ENCODE assay signal across 21 cellular contexts in genomic region chr1:89688607-89689006, GRCh38. TPM values are rescaled to one million over a fixed set of nuclear protein-coding genes. Genes with fewer than 3 reads are reported as not detected.
DNase-seq lines count a peak whose midpoint lies in the region; ATAC-seq, FAIRE-seq and TF ChIP-seq lines count a peak whose summit lies in the region.
"Had no signal": no experiment of that assay in that cellular context is flagged by ENCODE, and none has a peak within 500 bp of the region (broad histone marks: within the 10 kb centered on the region; RNA-seq: fewer than 3 reads in every experiment).

No MANE protein-coding gene starts in this region.

- H3K36me3 ChIP-seq in K562 (ENCODE audit: control insufficient read depth, insufficient read depth, low read length) = peaks cover 9% of the 10 kb centered on the region; the same call in 2 of the 3 replicates
- H3K36me3 ChIP-seq: brain microvascular endothelial cell had no signal

- in situ Hi-C loops in K562 (cut with MboI) = no loop called here

- no peaks in the 10 kb centered on the region for H3K79me2 ChIP-seq in K562 (ENCODE audit: control insufficient read depth, insufficient read depth, low read length)
- H3K79me2 ChIP-seq: hepatocyte had no signal

- no peaks in the 10 kb centered on the region for H3K9me3 Mint-ChIP-seq in T-helper 1 cell treated with Interleukin-12 subunit alpha and Interleukin-12 subunit beta and Interleukin-4 antibody, amounts not matched to agents 30 μg/mL and 1 μg/mL, for 36 hours
- H3K9me3 Mint-ChIP-seq in natural killer cell treated with Interleukin-12 subunit alpha and Interleukin-12 subunit beta and Interleukin-15 and Interleukin-18, amount 100 ng/mL, for 72 hours = peaks cover 5% of the 10 kb centered on the region

- H3K9me3 ChIP-seq in K562 (replicated peaks; ENCODE audit: control insufficient read depth, insufficient read depth, low read depth, low read length) = no peaks in the 10 kb centered on the region

- no peak for TF ChIP-seq POLR2A in K562 (conservative IDR thresholded peaks at IDR 0.05)

- H3K9ac ChIP-seq in K562 (ENCODE audit: insufficient read depth in 1 of 2, low read depth in 2 of 2, low read length in 2 of 2) = no peak overlapping the region

- FAIRE-seq in K562 (lab: Jason Lieb, UNC) = no peak
- FAIRE-seq: A204.1, RCC 7860 had no signal

- TF ChIP-seq RAD21 in K562 (CRISPR knock-in tag; conservative IDR thresholded peaks at IDR 0.05 in 1 of 2, IDR thresholded peaks at IDR 0.05 in 1 of 2) = no peak

- H3K4me2 ChIP-seq in K562 (ENCODE audit: insufficient read depth, low read length) = no peak overlapping the region
- H3K4me2 ChIP-seq: hepatocyte had no signal

- H3K27ac ChIP-seq in K562 (ENCODE audit: extremely low read depth, low read depth, low read length) = no peak overlapping the region
- H3K27ac ChIP-seq: brain microvascular endothelial cell, hepatocyte had no signal

- no peak overlapping the region for H3K4me3 ChIP-seq in K562
- H3K4me3 ChIP-seq: hepatocyte had no signal

- H4K20me1 ChIP-seq in K562 (replicated peaks; ENCODE audit: control insufficient read depth, insufficient read depth, low read length) = no peaks in the 10 kb centered on the region

- peak overlapping the region; percentile 10 for H3K27ac Mint-ChIP-seq in T-helper 1 cell treated with Interleukin-12 subunit alpha and Interleukin-12 subunit beta and Interleukin-4 antibody, amounts not matched to agents 30 μg/mL and 1 μg/mL, for 36 hours
- peak overlapping the region; percentile 26 to 44 for H3K27ac Mint-ChIP-seq in natural killer cell treated with Interleukin-12 subunit alpha and Interleukin-12 subunit beta and Interleukin-15 and Interleukin-18, amount 100 ng/mL, for 72 hours

- CTCF ChIA-PET in K562 (lab: Yijun Ruan, JAX; ENCODE audit: low intra/inter-chr PET ratio) = no interaction called here

- intact Hi-C loops in K562 (cut with micrococcal nuclease) = no loop called here

- DNase-seq in T-helper 1 cell = no peak
- peak; percentile 4 for DNase-seq in EH (ENCODE audit: low read depth)
- DNase-seq in K562 (ENCODE audit: extremely low read depth in 1 of 4, low spot score in 3 of 4) = peak in 2 of 4 experiments; percentile 28 to 45
- no peak for DNase-seq in natural killer cell treated with Interleukin-12 subunit alpha and Interleukin-12 subunit beta and Interleukin-15 and Interleukin-18, amount 100 ng/mL, for 72 hours (ENCODE audit: low spot score)
- no peak for DNase-seq in NCI-H1694 (lab: John Stamatoyannopoulos, UW)
- DNase-seq: activated CD4-positive, CD25-positive, alpha-beta regulatory T cell; brain microvascular endothelial cell; COR-L47; GDM1; H7; left cardiac atrium; midbrain; NCI-H748 treated with DMSO at 0.1 percent for 48 hours; stimulated activated CD4-positive, alpha-beta T cell treated with anti-CD3 and anti-CD28 coated beads, Interleukin-4, amount 100 ng/mL, for 24 hours; trophoblast cell had no signal

- H3K27me3 ChIP-seq in K562 (ENCODE audit: control insufficient read depth in 2 of 2, insufficient read depth in 2 of 2, low read length in 2 of 2) = no peaks in the 10 kb centered on the region
- H3K27me3 ChIP-seq: brain microvascular endothelial cell, hepatocyte had no signal

- 75% methylated on average over 1 of the region's 1 CpG for WGBS in K562 (ENCODE audit: insufficient coverage, low coverage, missing lambda C conversion rate)

- no peak for TF ChIP-seq EP300 in K562 (IDR thresholded peaks at IDR 0.05; ENCODE audit: low read length)

- H3K4me1 ChIP-seq in K562 (replicated peaks in 1 of 2; ENCODE audit: control insufficient read depth in 2 of 2, insufficient read depth in 2 of 2, low read length in 2 of 2) = peaks cover 0 to 16% of the 10 kb centered on the region in 2 experiments; a peak in 2 of 5 replicates

- peaks cover 61% of the 10 kb centered on the region for H3K36me3 Mint-ChIP-seq in T-helper 1 cell treated with Interleukin-12 subunit alpha and Interleukin-12 subunit beta and Interleukin-4 antibody, amounts not matched to agents 30 μg/mL and 1 μg/mL, for 36 hours (ENCODE audit: low read depth)
- peaks cover 34% of the 10 kb centered on the region for H3K36me3 Mint-ChIP-seq in natural killer cell treated with Interleukin-12 subunit alpha and Interleukin-12 subunit beta and Interleukin-15 and Interleukin-18, amount 100 ng/mL, for 72 hours

- H3K4me1 Mint-ChIP-seq in T-helper 1 cell treated with Interleukin-12 subunit alpha and Interleukin-12 subunit beta and Interleukin-4 antibody, amounts not matched to agents 30 μg/mL and 1 μg/mL, for 36 hours (ENCODE audit: low read depth) = peaks cover 40% of the 10 kb centered on the region
- peaks cover 39 to 53% of the 10 kb centered on the region in 2 donors for H3K4me1 Mint-ChIP-seq in natural killer cell treated with Interleukin-12 subunit alpha and Interleukin-12 subunit beta and Interleukin-15 and Interleukin-18, amount 100 ng/mL, for 72 hours (ENCODE audit: low read depth in 2 of 2)

- H3K4me3 Mint-ChIP-seq in T-helper 1 cell treated with Interleukin-12 subunit alpha and Interleukin-12 subunit beta and Interleukin-4 antibody, amounts not matched to agents 30 μg/mL and 1 μg/mL, for 36 hours = no peak overlapping the region
- no peak overlapping the region for H3K4me3 Mint-ChIP-seq in natural killer cell treated with Interleukin-12 subunit alpha and Interleukin-12 subunit beta and Interleukin-15 and Interleukin-18, amount 100 ng/mL, for 72 hours

- no peak overlapping the region for H2AFZ ChIP-seq in K562 (ENCODE audit: low read depth, low read length)
- H2AFZ ChIP-seq: hepatocyte had no signal

- BruUV-seq in K562 (replicated peaks; lab: Mats Ljungman, UMichigan) = no TSS peak

- POLR2A ChIA-PET in K562 (lab: Yijun Ruan, JAX) = interaction anchor here (0.9 to 1.0 kb wide), 2 partner anchors 9 to 13 kb away, joined by 3 read pairs; no protein-coding TSS in a partner anchor

- TF ChIP-seq CTCF in K562 (IDR thresholded peaks at IDR 0.05 in 2 of 3, conservative IDR thresholded peaks at IDR 0.05 in 1 of 3; ENCODE audit: insufficient read depth in 2 of 3, low read depth in 1 of 3, low read length in 3 of 3) = no peak

- H3K9me1 ChIP-seq in K562 (ENCODE audit: control insufficient read depth, insufficient read depth, low read length) = no peaks in the 10 kb centered on the region

- no peaks in the 10 kb centered on the region for H3K27me3 Mint-ChIP-seq in T-helper 1 cell treated with Interleukin-12 subunit alpha and Interleukin-12 subunit beta and Interleukin-4 antibody, amounts not matched to agents 30 μg/mL and 1 μg/mL, for 36 hours (ENCODE audit: low read depth)
- H3K27me3 Mint-ChIP-seq in natural killer cell treated with Interleukin-12 subunit alpha and Interleukin-12 subunit beta and Interleukin-15 and Interleukin-18, amount 100 ng/mL, for 72 hours = no peaks in the 10 kb centered on the region

- ATAC-seq in K562 = peak; percentile 50; the same call in 1 of the 3 replicates
- ATAC-seq in natural killer cell treated with Interleukin-12 subunit alpha and Interleukin-12 subunit beta and Interleukin-15 and Interleukin-18, amount 100 ng/mL, for 72 hours = no peak
- ATAC-seq in HG03378 (IDR thresholded peaks at IDR 0.05; ENCODE audit: unreplicated experiment) = no peak
- ATAC-seq in GM21381 (IDR thresholded peaks at IDR 0.05; ENCODE audit: unreplicated experiment) = no peak
- ATAC-seq: left cardiac atrium had no signal

TF ChIP-seq in K562, 482 proteins besides CTCF, POLR2A, EP300 and RAD21 (continues in another document):
- no peak for TF ChIP-seq CAMTA2 (CRISPR knock-in tag; conservative IDR thresholded peaks at IDR 0.05)
- TF ChIP-seq THAP12 (CRISPR knock-in tag; IDR thresholded peaks at IDR 0.05) = no peak
- TF ChIP-seq NR2C2 (CRISPR knock-in tag; IDR thresholded peaks at IDR 0.05) = no peak
- peak; percentile 37; the same call in 1 of the 2 replicates for TF ChIP-seq NR2C2 (tag; IDR thresholded peaks at IDR 0.05)

RNA-seq across cellular contexts. Expression of gene LRRC8C, which starts 55.7 kb away (rescaled TPM):
- 10.5 and 20.3 TPM in 2 replicates for total RNA-seq in K562 (2011; cell fraction: chromatin; rRNA removed; ENCODE audit: low replicate concordance)
- 9.2 and 9.7 TPM in 2 replicates for total RNA-seq in K562 (2011; cell fraction: nucleolus; rRNA removed)
- total RNA-seq in K562 (2011; cell fraction: nucleoplasm; rRNA removed) = 16.8 and 27.9 TPM in 2 replicates
- total RNA-seq in K562 (2014; rRNA removed) (3.3 and 3.7 TPM in 2 replicates), K562 (2014; rRNA removed; fragmentation: Illumina TruSeq; extraction: Trizol) (4.5 and 5.5 TPM in 2 replicates), K562 (2015; rRNA removed; fragmentation: Illumina TruSeq; extraction: Trizol) (5.2 TPM in 2 replicates), K562 (2021) (4.9 and 5.0 TPM in 2 replicates)
- polyA plus RNA-seq in K562 (2011; rRNA removed) (12.5 and 14.7 TPM in 2 replicates), K562 (2014; fragmentation: Illumina TruSeq; extraction: Trizol) (4.5 and 5.3 TPM in 2 replicates), K562 (2014; fragmentation: Nextera tagmentation; extraction: Ambion mirVana) (1 to 10 TPM in 1 of 2 experiments, under 1 TPM in 1; 1.00 to 1.3 TPM), K562 (2014; rRNA removed) (3.0 and 3.2 TPM in 2 replicates)
- 4.0 and 9.3 TPM in 2 replicates for polyA plus RNA-seq in K562 (2011; cell fraction: cytosol; rRNA removed)
- polyA plus RNA-seq in K562 (2011; cell fraction: nucleus; rRNA removed) = 4.5 and 9.3 TPM in 2 replicates
- 4.2 and 4.9 TPM in 2 replicates for polyA plus RNA-seq in K562 (2012)
- polyA minus RNA-seq in K562 (2011; rRNA and poly(A)+ RNA removed) = 17.7 and 29.5 TPM in 2 replicates
- polyA minus RNA-seq in K562 (2011; cell fraction: cytosol; rRNA and poly(A)+ RNA removed) = 6.7 and 8.6 TPM in 2 replicates
- 4.0 and 11.3 TPM in 2 replicates for polyA minus RNA-seq in K562 (2011; cell fraction: nucleus; rRNA and poly(A)+ RNA removed)
- total RNA-seq in natural killer cell treated with Interleukin-12 subunit alpha and Interleukin-12 subunit beta and Interleukin-15 and Interleukin-18, amount 100 ng/mL, for 72 hours = 10 to 100 TPM; 15.8 to 25.4 TPM
